In genomic region chr19:16542894-16543498, GRCh38 we compare ENCODE assay signal across 8 cellular contexts. TPM values are rescaled to one million over a fixed set of nuclear protein-coding genes. Genes with fewer than 3 reads are reported as not detected.
DNase-seq lines count a peak whose midpoint lies in the region; ATAC-seq and TF ChIP-seq lines count a peak whose summit lies in the region.

No MANE protein-coding gene starts in this region.

- H2AFZ ChIP-seq in osteoblast (ENCODE audit: low read length): peak overlapping the region; percentile 49

- H3K36me3 ChIP-seq in H7 (replicated peaks; ENCODE audit: control insufficient read depth, insufficient read depth, low read length): peaks cover 7% of the 10 kb centered on the region
- H3K36me3 ChIP-seq in RWPE2 (ENCODE audit: low read depth): peaks cover 30% of the 10 kb centered on the region
- peaks cover 12% of the 10 kb centered on the region for H3K36me3 ChIP-seq in osteoblast (ENCODE audit: insufficient read depth, low read length)

- H3K27me3 ChIP-seq in H7 (ENCODE audit: control insufficient read depth, insufficient read depth, low read length) (no peaks in the 10 kb centered on the region), RWPE2 (ENCODE audit: insufficient read depth, poor library complexity, severe bottlenecking) (no peaks in the 10 kb centered on the region), osteoblast (ENCODE audit: insufficient read depth, low read length) (no peaks in the 10 kb centered on the region)

- H3K9me3 ChIP-seq in RWPE2 (ENCODE audit: severe bottlenecking): no peaks in the 10 kb centered on the region
- H3K9me3 ChIP-seq in osteoblast (ENCODE audit: low read depth, low read length): no peaks in the 10 kb centered on the region

- peak overlapping the region; percentile 98 for H3K4me2 ChIP-seq in osteoblast (ENCODE audit: insufficient read depth, low read length)

- TF ChIP-seq CTCF in RWPE2 (IDR thresholded peaks at IDR 0.05; ENCODE audit: poor library complexity, severe bottlenecking) (no peak), osteoblast (IDR thresholded peaks at IDR 0.05; ENCODE audit: extremely low read depth, low read depth, low read length) (no peak)

- H3K4me3 ChIP-seq in H7 (ENCODE audit: insufficient read depth, low read depth, low read length) (peak overlapping the region; percentile 97), RWPE2 (ENCODE audit: severe bottlenecking) (peak overlapping the region; percentile 94), osteoblast (ENCODE audit: insufficient read depth, low read length) (peak overlapping the region; percentile 99)

- peak overlapping the region; percentile 61 for H3K27ac ChIP-seq in RWPE2 (ENCODE audit: poor library complexity, severe bottlenecking)
- peak overlapping the region; percentile 72 for H3K27ac ChIP-seq in epithelial cell of prostate
- H3K27ac ChIP-seq in osteoblast (ENCODE audit: low read depth, low read length): peak overlapping the region; percentile 64

- H4K20me1 ChIP-seq in osteoblast (ENCODE audit: insufficient read depth, low read length): peaks cover 30% of the 10 kb centered on the region

- H3K4me1 ChIP-seq in RWPE2 (ENCODE audit: insufficient read depth, poor library complexity, severe bottlenecking) (peaks cover 5% of the 10 kb centered on the region), osteoblast (ENCODE audit: insufficient read depth, low read length) (peaks cover 9% of the 10 kb centered on the region)

- H3K79me2 ChIP-seq in osteoblast (ENCODE audit: insufficient read depth, low read length): peaks cover 66% of the 10 kb centered on the region

- ATAC-seq in RWPE2 (ENCODE audit: low read depth) (peak; percentile 13; the same call in 2 of the 3 replicates), HG03095 (IDR thresholded peaks at IDR 0.05; ENCODE audit: unreplicated experiment) (no peak)

- no peak for DNase-seq in H7
- no peak for DNase-seq in RWPE2 (ENCODE audit: low spot score)
- DNase-seq in epithelial cell of prostate (ENCODE audit: low read depth, low spot score): no peak
- DNase-seq in osteoblast (ENCODE audit: insufficient read length, low spot score, missing footprints): no peak
- DNase-seq in NCI-H524 (lab: John Stamatoyannopoulos, UW): no peak
- DNase-seq in mucosa of gallbladder (ENCODE audit: low spot score): no peak
- no peak for DNase-seq in HT-29 (ENCODE audit: low spot score)

RNA-seq across cellular contexts. Expression of gene CHERP, which starts 0.8 kb away (rescaled TPM):
- 14.3 and 17.1 TPM in 2 replicates for total RNA-seq in H7 (2014; rRNA removed; shearing (Covaris generic))
- total RNA-seq in osteoblast: 5.8 and 6.5 TPM in 2 replicates
- total RNA-seq in mucosa of gallbladder: 47.3 TPM
- total RNA-seq in HT-29 (2014; rRNA removed; shearing (Covaris generic)): 8.8 and 10.7 TPM in 2 replicates

RNA-seq across cellular contexts. Expression of gene SLC35E1, which starts 29.2 kb away (rescaled TPM):
- 12.5 and 14.7 TPM in 2 replicates for total RNA-seq in H7 (2014; rRNA removed; shearing (Covaris generic))
- total RNA-seq in osteoblast (38.0 and 41.5 TPM in 2 replicates), mucosa of gallbladder (43.0 TPM)
- total RNA-seq in HT-29 (2014; rRNA removed; shearing (Covaris generic)): 16.8 and 23.4 TPM in 2 replicates

RNA-seq across cellular contexts. Expression of gene C19orf44, which starts 46.8 kb away (rescaled TPM):
- 3.6 and 4.7 TPM in 2 replicates for total RNA-seq in H7 (2014; rRNA removed; shearing (Covaris generic))
- 7.2 and 7.7 TPM in 2 replicates for total RNA-seq in osteoblast
- 11.2 TPM for total RNA-seq in mucosa of gallbladder
- total RNA-seq in HT-29 (2014; rRNA removed; shearing (Covaris generic)): 0.81 and 4.5 TPM in 2 replicates

RNA-seq across cellular contexts. Expression of gene CALR3, which starts 47.0 kb away (rescaled TPM):
- 0.52 and 0.97 TPM in 2 replicates for total RNA-seq in H7 (2014; rRNA removed; shearing (Covaris generic))
- total RNA-seq in osteoblast: not detected in 2 replicates
- not detected for total RNA-seq in mucosa of gallbladder
- 0.05 and 0.20 TPM in 2 replicates for total RNA-seq in HT-29 (2014; rRNA removed; shearing (Covaris generic))
